25 cellular contexts compared by ENCODE assay signal in genomic region chr20:44428174-44429016, GRCh38. TPM values are rescaled to one million over a fixed set of nuclear protein-coding genes. Genes with fewer than 3 reads are reported as not detected.
DNase-seq lines count a peak whose midpoint lies in the region; ATAC-seq, FAIRE-seq and TF ChIP-seq lines count a peak whose summit lies in the region.
"Had no signal": no experiment of that assay in that cellular context is flagged by ENCODE, and none has a peak within 500 bp of the region (broad histone marks: within the 10 kb centered on the region; RNA-seq: fewer than 3 reads in every experiment).

No MANE protein-coding gene starts in this region.

- ATAC-seq in HepG2: peak; percentile 63
- ATAC-seq: PC-3, Right ventricle myocardium inferior had no signal

- H2AFZ ChIP-seq in HepG2 (ENCODE audit: low read length): no peak overlapping the region

- TF ChIP-seq CTCF in bronchial epithelial cell (IDR thresholded peaks at IDR 0.05; ENCODE audit: insufficient read depth, low read length, severe bottlenecking): no peak
- TF ChIP-seq CTCF in HepG2 (CRISPR knock-in tag; IDR thresholded peaks at IDR 0.05): no peak
- TF ChIP-seq CTCF in GM10248 (IDR thresholded peaks at IDR 0.05; ENCODE audit: control extremely low read depth, extremely low read depth, low read depth, missing control alignments): no peak

- H3K27ac Mint-ChIP-seq in CD4-positive, alpha-beta memory T cell: no peak overlapping the region
- H3K27ac Mint-ChIP-seq: CD4-positive, CD25-positive, alpha-beta regulatory T cell had no signal

- H3K9me3 Mint-ChIP-seq in CD4-positive, alpha-beta memory T cell: no peaks in the 10 kb centered on the region

- H3K4me1 Mint-ChIP-seq in CD4-positive, alpha-beta memory T cell: no peaks in the 10 kb centered on the region
- H3K4me1 Mint-ChIP-seq: CD4-positive, CD25-positive, alpha-beta regulatory T cell had no signal

- H3K27me3 Mint-ChIP-seq in CD4-positive, alpha-beta memory T cell: peaks cover 8 to 20% of the 10 kb centered on the region in 2 donors

- H3K9ac ChIP-seq in HepG2 (ENCODE audit: insufficient read depth, low read depth, low read length): no peak overlapping the region
- H3K9ac ChIP-seq: BLaER1 had no signal

- H3K9me3 ChIP-seq in HepG2 (ENCODE audit: low read length): no peaks in the 10 kb centered on the region
- H3K9me3 ChIP-seq in CD4-positive, alpha-beta memory T cell (ENCODE audit: control insufficient read depth in 1 of 2, low read length in 2 of 2): no peaks in the 10 kb centered on the region
- H3K9me3 ChIP-seq: BLaER1, HAP-1, SJCRH30 had no signal

- CTCF ChIA-PET in HepG2 (lab: Yijun Ruan, JAX; ENCODE audit: low intra/inter-chr PET ratio, low total read pairs) (no interaction called here), GM10248 (lab: Yijun Ruan, JAX) (interaction anchor here (1.3 kb wide), 1 partner anchor 11 kb away, joined by 3 read pairs; no protein-coding TSS in a partner anchor)
- CTCF ChIA-PET in CD4-positive, alpha-beta memory T cell (lab: Charles Lee; ENCODE audit: partially characterized antibody): no interaction called here

- in situ Hi-C loops in SK-MEL-5 (cut with HindIII; ENCODE audit: low pct_unique_long_range_greater_than_20kb, low sequenced_read_pairs) (no loop called here), HepG2 (cut with HindIII; ENCODE audit: extremely low pct_ligation_motif_present, low pct_unique_long_range_greater_than_20kb) (no loop called here)

- FAIRE-seq in bronchial epithelial cell (lab: Jason Lieb, UNC) (no peak), HepG2 (lab: Jason Lieb, UNC) (peak; percentile 80)

- 83% methylated on average over 8 of the region's 8 CpGs for WGBS in HepG2 (ENCODE audit: low lambda C conversion rate)

- peak; percentile 32 to 53; a peak in 3 of 4 replicates for TF ChIP-seq POLR2A in HepG2 (IDR thresholded peaks at IDR 0.05; ENCODE audit: insufficient read depth in 1 of 2, low read depth in 2 of 2, low read length in 2 of 2)

- peak overlapping the region; percentile 50 for H3K4me2 ChIP-seq in HepG2 (ENCODE audit: low read depth, low read length)
- H3K4me2 ChIP-seq: BLaER1 had no signal

- no TSS peak for BruUV-seq in HepG2 (replicated peaks; lab: Mats Ljungman, UMichigan)

- intact Hi-C loops in HepG2 (cut with micrococcal nuclease; ENCODE audit: unreplicated experiment): no loop called here
- intact Hi-C loops in CD4-positive, alpha-beta memory T cell (cut with micrococcal nuclease): no loop called here

- H4K20me1 ChIP-seq in HepG2 (ENCODE audit: insufficient read depth, low read length): no peaks in the 10 kb centered on the region
- H4K20me1 ChIP-seq: BLaER1 had no signal

- peaks cover 91% of the 10 kb centered on the region for H3K4me1 ChIP-seq in HepG2 (ENCODE audit: insufficient read depth, low read length)
- H3K4me1 ChIP-seq in CD4-positive, alpha-beta memory T cell (ENCODE audit: insufficient read depth, low read length): no peaks in the 10 kb centered on the region
- H3K4me1 ChIP-seq: BLaER1, HAP-1, SJCRH30 had no signal

- DNase-seq in COLO829 (ENCODE audit: low spot score) (peak; percentile 59), SK-MEL-5 (ENCODE audit: low read depth, low spot score) (peak; percentile 61), bronchial epithelial cell (ENCODE audit: low read depth) (peak; percentile 6), HepG2 (ENCODE audit: low spot score) (peak; percentile 99), Ammon's horn (ENCODE audit: low spot score) (no peak), hippocampal formation (lab: John Stamatoyannopoulos, UW) (no peak), GM10248 (ENCODE audit: extremely low spot score) (no peak)
- no peak for DNase-seq in CD4-positive, alpha-beta memory T cell
- DNase-seq: CD4-positive, CD25-positive, alpha-beta regulatory T cell; COR-L47; DMS53; GOT3; KBM-7; NCI-H1105 treated with DMSO at 0.1 percent for 48 hours; NCI-H146; NCI-H2029; NCI-H446; NCI-H524 treated with DMSO at 0.1 percent for 48 hours; NCI-H774; PC-3; SJCRH30 had no signal

- H3K79me2 ChIP-seq in HepG2 (ENCODE audit: insufficient read depth, low read length): no peaks in the 10 kb centered on the region

- H3K4me3 ChIP-seq in bronchial epithelial cell (ENCODE audit: low read depth, low read length) (no peak overlapping the region), HepG2 (replicated peaks in 1 of 3; ENCODE audit: insufficient read depth in 1 of 3, low read depth in 2 of 3, low read length in 3 of 3) (no peak overlapping the region)
- no peak overlapping the region for H3K4me3 ChIP-seq in CD4-positive, alpha-beta memory T cell (ENCODE audit: low read length in 2 of 2)
- H3K4me3 ChIP-seq: BLaER1, HAP-1, SJCRH30 had no signal

- POLR2A ChIA-PET in HepG2 (lab: Yijun Ruan, JAX): interaction anchor here (0.8 to 7.5 kb wide), 4 partner anchors 10 to 34 kb away, joined by 4 to 101 read pairs (median 32); no protein-coding TSS in a partner anchor
- POLR2A ChIA-PET in CD4-positive, alpha-beta memory T cell (lab: Charles Lee; ENCODE audit: partially characterized antibody): no interaction called here
- POLR2A ChIA-PET in GM10248 (lab: Yijun Ruan, JAX): no interaction called here

- TF ChIP-seq RAD21 in HepG2 (CRISPR knock-in tag; IDR thresholded peaks at IDR 0.05): no peak

- H3K27ac ChIP-seq in HepG2 (ENCODE audit: extremely low read length, insufficient read depth, low read length): peak overlapping the region; percentile 60
- no peak overlapping the region for H3K27ac ChIP-seq in CD4-positive, alpha-beta memory T cell (ENCODE audit: low read depth, low read length)
- H3K27ac ChIP-seq: BLaER1, HL-60, SJCRH30 had no signal

- TF ChIP-seq EP300 in HepG2 (IDR thresholded peaks at IDR 0.05; ENCODE audit: low read depth in 2 of 2, low read length in 2 of 2) (peak; percentile 92 to 97), HepG2 (CRISPR knock-in tag; IDR thresholded peaks at IDR 0.05; ENCODE audit: borderline replicate concordance) (peak; percentile 92)

- H3K36me3 ChIP-seq in bronchial epithelial cell (ENCODE audit: control insufficient read depth, insufficient read depth, low read length) (no peaks in the 10 kb centered on the region), HepG2 (replicated peaks in 1 of 2; ENCODE audit: control insufficient read depth in 1 of 2, insufficient read depth in 2 of 2, low read length in 2 of 2) (peaks cover 31 to 65% of the 10 kb centered on the region in 2 experiments)
- H3K36me3 ChIP-seq in CD4-positive, alpha-beta memory T cell (ENCODE audit: insufficient read depth, low read length): no peaks in the 10 kb centered on the region
- H3K36me3 ChIP-seq: BLaER1, HAP-1, SJCRH30 had no signal

- H3K4me3 Mint-ChIP-seq in CD4-positive, alpha-beta memory T cell: no peak overlapping the region
- H3K4me3 Mint-ChIP-seq: CD4-positive, CD25-positive, alpha-beta regulatory T cell had no signal

- H3K27me3 ChIP-seq in bronchial epithelial cell (ENCODE audit: control insufficient read depth, insufficient read depth, low read length) (peaks cover 3% of the 10 kb centered on the region), HepG2 (ENCODE audit: control insufficient read depth in 1 of 2, insufficient read depth in 2 of 2, low read length in 2 of 2) (no peaks in the 10 kb centered on the region)
- H3K27me3 ChIP-seq in CD4-positive, alpha-beta memory T cell (ENCODE audit: insufficient read depth, low read length): no peaks in the 10 kb centered on the region
- H3K27me3 ChIP-seq: BLaER1 had no signal

- H3K36me3 Mint-ChIP-seq in CD4-positive, alpha-beta memory T cell: no peaks in the 10 kb centered on the region
- H3K36me3 Mint-ChIP-seq: CD4-positive, CD25-positive, alpha-beta regulatory T cell had no signal

TF ChIP-seq in HepG2, 621 proteins besides CTCF, POLR2A, EP300 and RAD21 (continues in another document):
- peak; percentile 98 for TF ChIP-seq NFKBIZ (CRISPR knock-in tag; IDR thresholded peaks at IDR 0.05)
- no peak for TF ChIP-seq HES4 (CRISPR knock-in tag; IDR thresholded peaks at IDR 0.05; ENCODE audit: borderline replicate concordance)
- peak; percentile 56; the same call in 1 of the 2 replicates for TF ChIP-seq ZNF598 (CRISPR knock-in tag; IDR thresholded peaks at IDR 0.05; ENCODE audit: borderline replicate concordance)
- peak; percentile 51; the same call in 1 of the 2 replicates for TF ChIP-seq KDM5B (CRISPR knock-in tag; IDR thresholded peaks at IDR 0.05; ENCODE audit: borderline replicate concordance)

RNA-seq across cellular contexts. Expression of gene TTPAL, which starts 47.3 kb away (rescaled TPM):
- total RNA-seq in SK-MEL-5 (2014; rRNA removed; shearing (Covaris generic)): 5.7 and 6.6 TPM in 2 replicates
- 13.2 and 15.0 TPM in 2 replicates for polyA plus RNA-seq in SK-MEL-5 (2015; cell fraction: cytosol; rRNA removed)
- 9.4 and 11.7 TPM in 2 replicates for polyA plus RNA-seq in SK-MEL-5 (2015; cell fraction: nucleus; rRNA removed)
- total RNA-seq in bronchial epithelial cell (9.0 and 12.5 TPM in 2 replicates), HepG2 (2016; rRNA removed; fragmentation: Illumina TruSeq; extraction: Trizol) (18.8 and 25.0 TPM in 2 replicates)
- total RNA-seq in HepG2 (2016; cell fraction: cytosol; rRNA removed; fragmentation: Illumina TruSeq; extraction: Trizol; ENCODE audit: low read depth): 5.5 and 6.4 TPM in 2 replicates
- 18.9 and 20.5 TPM in 2 replicates for total RNA-seq in HepG2 (2016; cell fraction: insoluble cytoplasmic fraction; rRNA removed; fragmentation: Illumina TruSeq; extraction: Trizol)
- 9.4 and 11.1 TPM in 2 replicates for total RNA-seq in HepG2 (2016; cell fraction: membrane; rRNA removed; fragmentation: Illumina TruSeq; extraction: Trizol)
- 12.8 and 13.9 TPM in 2 replicates for total RNA-seq in HepG2 (2016; cell fraction: nucleus; rRNA removed; fragmentation: Illumina TruSeq; extraction: Trizol)
- 4.3 and 6.5 TPM in 2 replicates for polyA plus RNA-seq in HepG2 (2011; rRNA removed)
- 2.9 and 4.0 TPM in 2 replicates for polyA plus RNA-seq in HepG2 (2011; cell fraction: cytosol; rRNA removed)
- 7.3 and 9.9 TPM in 2 replicates for polyA plus RNA-seq in HepG2 (2011; cell fraction: nucleus; rRNA removed)
- 6.4 and 9.2 TPM in 2 replicates for polyA plus RNA-seq in HepG2 (2012)
- 0.79 and 1.3 TPM in 2 replicates for polyA plus RNA-seq in HepG2 (2016; cell fraction: cytosol; fragmentation: Illumina TruSeq; extraction: Trizol; ENCODE audit: low read depth)
- 16.0 and 18.5 TPM in 2 replicates for polyA plus RNA-seq in HepG2 (2016; cell fraction: insoluble cytoplasmic fraction; fragmentation: Illumina TruSeq; extraction: Trizol; ENCODE audit: low read depth)
- polyA plus RNA-seq in HepG2 (2016; cell fraction: membrane; fragmentation: Illumina TruSeq; extraction: Trizol; ENCODE audit: low read depth): 3.7 and 4.2 TPM in 2 replicates
- 19.0 and 22.5 TPM in 2 replicates for polyA plus RNA-seq in HepG2 (2016; cell fraction: nucleus; fragmentation: Illumina TruSeq; extraction: Trizol; ENCODE audit: insufficient read depth, low read depth)
- 13.1 and 21.0 TPM in 2 replicates for polyA minus RNA-seq in HepG2 (2011; rRNA and poly(A)+ RNA removed; ENCODE audit: low replicate concordance)
- polyA minus RNA-seq in HepG2 (2011; cell fraction: cytosol; rRNA and poly(A)+ RNA removed): 5.7 and 6.9 TPM in 2 replicates
- 6.1 and 6.7 TPM in 2 replicates for polyA minus RNA-seq in HepG2 (2011; cell fraction: nucleus; rRNA and poly(A)+ RNA removed)
- 10 to 100 TPM; 17.5 to 18.9 TPM for total RNA-seq in CD4-positive, alpha-beta memory T cell
- 10 to 100 TPM in 1 of 2 donors, 1 to 10 TPM in 1; 5.7 to 12.3 TPM for polyA plus RNA-seq in CD4-positive, alpha-beta memory T cell

Comparison
In these comparisons a context has a peak if more than half of its experiments do, and no peak if none do; other contexts are left out.
1. DNase-seq: peak in COLO829 (single experiment), SK-MEL-5 (single experiment), bronchial epithelial cell (single experiment) and HepG2 (single experiment); none in Ammon's horn (single experiment), CD4-positive, alpha-beta memory T cell (0 of 5), hippocampal formation (0 of 2) and GM10248 (single experiment).